Comparison of ENCODE assay signal across 9 cellular contexts in genomic region chr12:124564232-124564958, GRCh38. TPM values are rescaled to one million over a fixed set of nuclear protein-coding genes. Genes with fewer than 3 reads are reported as not detected.
DNase-seq lines count a peak whose midpoint lies in the region; ATAC-seq, FAIRE-seq and TF ChIP-seq lines count a peak whose summit lies in the region.
"Had no signal": no experiment of that assay in that cellular context is flagged by ENCODE, and none has a peak within 500 bp of the region (broad histone marks: within the 10 kb centered on the region; RNA-seq: fewer than 3 reads in every experiment).

No MANE protein-coding gene starts in this region.

- H2AK5ac ChIP-seq in mesendoderm (ENCODE audit: low read length): no peak overlapping the region

- H2AFZ ChIP-seq in HepG2 (ENCODE audit: low read length): no peak overlapping the region
- H2AFZ ChIP-seq in astrocyte (ENCODE audit: low read depth, low read length): no peak overlapping the region

- no peak overlapping the region for H2BK120ac ChIP-seq in mesendoderm (ENCODE audit: low read depth, low read length)

- H3K36me3 Mint-ChIP-seq in astrocyte (ENCODE audit: low read depth, unreplicated experiment): peaks cover 5% of the 10 kb centered on the region

- CTCF ChIA-PET in HepG2 (lab: Yijun Ruan, JAX; ENCODE audit: low intra/inter-chr PET ratio, low total read pairs): no interaction called here

- H3K4me2 ChIP-seq in HepG2 (ENCODE audit: low read depth, low read length) (peak overlapping the region; percentile 23; the same call in 1 of the 2 replicates), astrocyte (ENCODE audit: low read length) (peak overlapping the region; percentile 89), mesendoderm (ENCODE audit: low read length) (peak overlapping the region; percentile 67)

- H3K36me3 ChIP-seq in HepG2 (replicated peaks in 1 of 2; ENCODE audit: control insufficient read depth in 1 of 2, insufficient read depth in 2 of 2, low read length in 2 of 2) (no peaks in the 10 kb centered on the region), right lobe of liver (no peaks in the 10 kb centered on the region), astrocyte (ENCODE audit: insufficient read depth, low read length) (no peaks in the 10 kb centered on the region), mesendoderm (ENCODE audit: control insufficient read depth, insufficient read depth, low read length) (no peaks in the 10 kb centered on the region), vagina (no peaks in the 10 kb centered on the region)

- H3K23ac ChIP-seq in mesendoderm (ENCODE audit: low read length): no peak overlapping the region

- H3K9ac ChIP-seq in HepG2 (ENCODE audit: insufficient read depth, low read depth, low read length) (no peak overlapping the region), astrocyte (ENCODE audit: low read length) (peak overlapping the region; percentile 65), mesendoderm (ENCODE audit: low read length) (peak overlapping the region; percentile 47)

- WGBS in HepG2 (ENCODE audit: low lambda C conversion rate): 59% methylated on average over 13 of the region's 19 CpGs
- WGBS in right lobe of liver (ENCODE audit: insufficient coverage, low coverage, low lambda C conversion rate, missing lambda C conversion rate): 32% methylated on average over 12 of the region's 19 CpGs
- no CpG with 5 or more reads among the region's 19 CpGs for WGBS in mesendoderm (ENCODE audit: extremely low coverage, insufficient coverage, low lambda C conversion rate)

- no peak overlapping the region for H3K4ac ChIP-seq in mesendoderm (ENCODE audit: low read depth, low read length)

- H4K5ac ChIP-seq in mesendoderm (ENCODE audit: low read length): no peak overlapping the region

- H3K4me3 ChIP-seq in HepG2 (replicated peaks in 1 of 3; ENCODE audit: insufficient read depth in 1 of 3, low read depth in 2 of 3, low read length in 3 of 3) (no peak overlapping the region; a peak in 1 of 6 replicates), right lobe of liver (no peak overlapping the region), astrocyte (ENCODE audit: insufficient read depth, low read depth, low read length) (peak overlapping the region; percentile 50), mesendoderm (ENCODE audit: low read length) (no peak overlapping the region), vagina (peak overlapping the region; percentile 98 to 99)

- intact Hi-C loops in HepG2 (cut with micrococcal nuclease; ENCODE audit: unreplicated experiment) (loop anchor here (10.0 kb wide), 3 partner anchors 50 to 210 kb away; no protein-coding TSS in a partner anchor), right lobe of liver (cut with DNase I) (loop anchor here in 1 of 2 donors (10.0 kb wide), 1 partner anchor 200 kb away; no protein-coding TSS in a partner anchor), vagina (cut with DNase I) (no loop called here)

- peak overlapping the region; percentile 45 for H3K18ac ChIP-seq in mesendoderm (ENCODE audit: low read length)

- peaks cover 0 to 8% of the 10 kb centered on the region in 2 experiments; a peak in 3 of 5 replicates for H3K27me3 ChIP-seq in HepG2 (ENCODE audit: control insufficient read depth in 1 of 2, insufficient read depth in 2 of 2, low read length in 2 of 2)
- H3K27me3 ChIP-seq in right lobe of liver: no peaks in the 10 kb centered on the region
- no peaks in the 10 kb centered on the region for H3K27me3 ChIP-seq in astrocyte (ENCODE audit: insufficient read depth, low read length)
- H3K27me3 ChIP-seq in mesendoderm (ENCODE audit: insufficient read depth, low read length, poor library complexity): no peaks in the 10 kb centered on the region
- no peaks in the 10 kb centered on the region for H3K27me3 ChIP-seq in vagina

- TF ChIP-seq RAD21 in HepG2 (CRISPR knock-in tag; IDR thresholded peaks at IDR 0.05): no peak

- no peaks in the 10 kb centered on the region for H3K9me3 Mint-ChIP-seq in astrocyte (ENCODE audit: unreplicated experiment)
- H3K9me3 Mint-ChIP-seq: central memory CD8-positive, alpha-beta T cell had no signal

- in situ Hi-C loops in HepG2 (cut with HindIII; ENCODE audit: extremely low pct_ligation_motif_present, low pct_unique_long_range_greater_than_20kb): no loop called here

- no peak for DNase-seq in HepG2 (ENCODE audit: low spot score)
- no peak for DNase-seq in right lobe of liver
- no peak for DNase-seq in astrocyte (ENCODE audit: low read depth)
- no peak for DNase-seq in mesendoderm
- DNase-seq in vagina (ENCODE audit: extremely low spot score in 2 of 2): no peak
- no peak for DNase-seq in midbrain (lab: John Stamatoyannopoulos, UW)
- DNase-seq in NK-92 (lab: John Stamatoyannopoulos, UW; ENCODE audit: unreplicated experiment): no peak
- DNase-seq in stimulated activated CD4-positive, alpha-beta T cell treated with anti-CD3 and anti-CD28 coated beads, Interleukin-4, amount 100 ng/mL, for 24 hours: no peak

- H4K8ac ChIP-seq in mesendoderm (ENCODE audit: low read depth, low read length): no peak overlapping the region

- peak overlapping the region; percentile 82 for H3K4me3 Mint-ChIP-seq in astrocyte (ENCODE audit: unreplicated experiment)

- H3K27me3 Mint-ChIP-seq in astrocyte (ENCODE audit: low read depth, unreplicated experiment): no peaks in the 10 kb centered on the region
- H3K27me3 Mint-ChIP-seq: central memory CD8-positive, alpha-beta T cell had no signal

- H3K4me1 ChIP-seq in HepG2 (ENCODE audit: insufficient read depth, low read length): peaks cover 24% of the 10 kb centered on the region
- peaks cover 0 to 23% (median 5%) of the 10 kb centered on the region in 4 donors for H3K4me1 ChIP-seq in right lobe of liver
- H3K4me1 ChIP-seq in astrocyte (ENCODE audit: insufficient read depth, low read length): peaks cover 32% of the 10 kb centered on the region
- peaks cover 10% of the 10 kb centered on the region for H3K4me1 ChIP-seq in mesendoderm (ENCODE audit: control insufficient read depth, low read depth, low read length)
- H3K4me1 ChIP-seq in vagina: peaks cover 76% of the 10 kb centered on the region

- no peak overlapping the region for H2BK5ac ChIP-seq in mesendoderm (ENCODE audit: low read length)

- no TSS peak for BruUV-seq in HepG2 (replicated peaks; lab: Mats Ljungman, UMichigan)

- no peak for ATAC-seq in HepG2
- no peak for ATAC-seq in right lobe of liver

- peaks cover 63% of the 10 kb centered on the region for H3K79me2 ChIP-seq in HepG2 (ENCODE audit: insufficient read depth, low read length)
- H3K79me2 ChIP-seq in astrocyte (ENCODE audit: insufficient read depth, low read length): peaks cover 77% of the 10 kb centered on the region
- peaks cover 69% of the 10 kb centered on the region for H3K79me2 ChIP-seq in mesendoderm (ENCODE audit: control insufficient read depth, insufficient read depth, low read length)

- H3K56ac ChIP-seq in mesendoderm (ENCODE audit: low read length): peak overlapping the region; percentile 73

- no peak overlapping the region for H2BK15ac ChIP-seq in mesendoderm (replicated peaks; ENCODE audit: low read depth)

- peaks cover 12% of the 10 kb centered on the region for H3K79me1 ChIP-seq in mesendoderm (ENCODE audit: low read length)

- POLR2A ChIA-PET in HepG2 (lab: Yijun Ruan, JAX): no interaction called here

- no peaks in the 10 kb centered on the region for H3K9me3 ChIP-seq in HepG2 (ENCODE audit: low read length)
- H3K9me3 ChIP-seq in right lobe of liver: no peaks in the 10 kb centered on the region
- no peaks in the 10 kb centered on the region for H3K9me3 ChIP-seq in astrocyte (ENCODE audit: insufficient read depth, low read depth, low read length)
- no peaks in the 10 kb centered on the region for H3K9me3 ChIP-seq in vagina

- TF ChIP-seq EP300 in HepG2 (IDR thresholded peaks at IDR 0.05; ENCODE audit: low read depth in 2 of 2, low read length in 2 of 2) (no peak), HepG2 (CRISPR knock-in tag; IDR thresholded peaks at IDR 0.05; ENCODE audit: borderline replicate concordance) (no peak)

- peak overlapping the region; percentile 77 for H3K27ac Mint-ChIP-seq in astrocyte (ENCODE audit: unreplicated experiment)

- peaks cover 26% of the 10 kb centered on the region for H3K4me1 Mint-ChIP-seq in astrocyte (ENCODE audit: low read depth, unreplicated experiment)

- TF ChIP-seq POLR2A in HepG2 (IDR thresholded peaks at IDR 0.05; ENCODE audit: insufficient read depth in 1 of 2, low read depth in 2 of 2, low read length in 2 of 2): no peak
- TF ChIP-seq POLR2A in right lobe of liver (IDR thresholded peaks at IDR 0.05): no peak
- no peak for TF ChIP-seq POLR2A in vagina (IDR thresholded peaks at IDR 0.05)

- TF ChIP-seq CTCF in HepG2 (CRISPR knock-in tag; IDR thresholded peaks at IDR 0.05) (no peak), right lobe of liver (IDR thresholded peaks at IDR 0.05) (no peak), astrocyte (IDR thresholded peaks at IDR 0.05; ENCODE audit: insufficient read depth, low read depth, low read length) (no peak), vagina (IDR thresholded peaks at IDR 0.05) (no peak)

- H4K20me1 ChIP-seq in HepG2 (ENCODE audit: insufficient read depth, low read length): peaks cover 47% of the 10 kb centered on the region
- H4K20me1 ChIP-seq in astrocyte (ENCODE audit: insufficient read depth, low read length): peaks cover 70% of the 10 kb centered on the region

- H3K27ac ChIP-seq in HepG2 (ENCODE audit: extremely low read length, insufficient read depth, low read length) (no peak overlapping the region), right lobe of liver (no peak overlapping the region), astrocyte (ENCODE audit: low read depth, low read length) (no peak overlapping the region), mesendoderm (ENCODE audit: low read depth, low read length) (peak overlapping the region; percentile 77), vagina (peak overlapping the region; percentile 98)

- no peak for FAIRE-seq in HepG2 (lab: Jason Lieb, UNC)
- no peak for FAIRE-seq in astrocyte (lab: Jason Lieb, UNC)

RNA-seq across cellular contexts. Expression of gene NCOR2, which starts 3.0 kb away (rescaled TPM):
- total RNA-seq in HepG2 (2016; rRNA removed; fragmentation: Illumina TruSeq; extraction: Trizol) (5.7 and 6.1 TPM in 2 replicates), right lobe of liver (10 to 100 TPM; 38.1 to 87.5 (median 45.0) TPM), astrocyte (425 and 489 TPM in 2 replicates), vagina (120 TPM)
- 10.5 and 12.4 TPM in 2 replicates for total RNA-seq in HepG2 (2016; cell fraction: cytosol; rRNA removed; fragmentation: Illumina TruSeq; extraction: Trizol; ENCODE audit: low read depth)
- 5.6 and 7.1 TPM in 2 replicates for total RNA-seq in HepG2 (2016; cell fraction: insoluble cytoplasmic fraction; rRNA removed; fragmentation: Illumina TruSeq; extraction: Trizol)
- total RNA-seq in HepG2 (2016; cell fraction: membrane; rRNA removed; fragmentation: Illumina TruSeq; extraction: Trizol): 15.2 and 16.6 TPM in 2 replicates
- total RNA-seq in HepG2 (2016; cell fraction: nucleus; rRNA removed; fragmentation: Illumina TruSeq; extraction: Trizol): 12.4 and 13.1 TPM in 2 replicates
- 4.5 and 4.8 TPM in 2 replicates for polyA plus RNA-seq in HepG2 (2011; rRNA removed)
- polyA plus RNA-seq in HepG2 (2011; cell fraction: cytosol; rRNA removed): 2.8 and 4.1 TPM in 2 replicates
- polyA plus RNA-seq in HepG2 (2011; cell fraction: nucleus; rRNA removed): 30.4 and 39.4 TPM in 2 replicates
- polyA plus RNA-seq in HepG2 (2012): 32.8 and 41.1 TPM in 2 replicates
- 2.8 and 3.1 TPM in 2 replicates for polyA plus RNA-seq in HepG2 (2016; cell fraction: cytosol; fragmentation: Illumina TruSeq; extraction: Trizol; ENCODE audit: low read depth)
- polyA plus RNA-seq in HepG2 (2016; cell fraction: insoluble cytoplasmic fraction; fragmentation: Illumina TruSeq; extraction: Trizol; ENCODE audit: low read depth): 17.3 and 24.8 TPM in 2 replicates
- 7.1 and 8.9 TPM in 2 replicates for polyA plus RNA-seq in HepG2 (2016; cell fraction: membrane; fragmentation: Illumina TruSeq; extraction: Trizol; ENCODE audit: low read depth)
- polyA plus RNA-seq in HepG2 (2016; cell fraction: nucleus; fragmentation: Illumina TruSeq; extraction: Trizol; ENCODE audit: insufficient read depth, low read depth): 43.0 and 54.1 TPM in 2 replicates
- polyA minus RNA-seq in HepG2 (2011; rRNA and poly(A)+ RNA removed; ENCODE audit: low replicate concordance): 21.9 and 23.2 TPM in 2 replicates
- polyA minus RNA-seq in HepG2 (2011; cell fraction: cytosol; rRNA and poly(A)+ RNA removed): 16.5 and 17.0 TPM in 2 replicates
- polyA minus RNA-seq in HepG2 (2011; cell fraction: nucleus; rRNA and poly(A)+ RNA removed): 20.9 and 22.6 TPM in 2 replicates
- 129 TPM for polyA plus RNA-seq in mesendoderm (2013, experiment 1 of 2)
- 129 TPM for polyA plus RNA-seq in mesendoderm (2013, experiment 2 of 2)

Comparison
In these comparisons a context has a peak if more than half of its experiments do, and no peak if none do; other contexts are left out.
1. H3K27ac ChIP-seq: peak in mesendoderm (single experiment) and vagina (single experiment); none in HepG2 (single experiment), right lobe of liver (0 of 3) and astrocyte (single experiment).
2. H3K4me2 ChIP-seq: peak in every context shown above with its lines; median percentile 89 in astrocyte; 67 in mesendoderm; 23 in HepG2.
3. H3K4me3 ChIP-seq: peak in astrocyte (single experiment) and vagina (2 of 2); none in HepG2 (0 of 3), right lobe of liver (0 of 3) and mesendoderm (single experiment).